9 cellular contexts compared by ENCODE assay signal in the genomic region with DNA sequence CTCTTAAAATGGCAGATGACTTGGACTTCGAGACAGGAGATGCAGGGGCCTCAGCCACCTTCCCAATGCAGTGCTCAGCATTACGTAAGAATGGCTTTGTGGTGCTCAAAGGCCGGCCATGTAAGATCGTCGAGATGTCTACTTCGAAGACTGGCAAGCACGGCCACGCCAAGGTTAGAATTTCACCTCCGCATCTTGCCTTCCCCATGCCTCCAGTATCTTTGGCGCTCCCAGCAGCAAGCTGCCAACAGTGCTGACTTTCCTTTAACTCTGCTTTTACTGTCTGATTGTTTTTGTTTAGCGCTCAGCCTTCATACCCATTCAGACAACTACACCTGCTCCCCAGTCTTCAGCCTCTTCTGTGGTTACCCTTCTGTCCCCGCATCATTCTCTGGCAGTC. TPM values are rescaled to one million over a fixed set of nuclear protein-coding genes. Genes with fewer than 3 reads are reported as not detected.
DNase-seq lines count a peak whose midpoint lies in the region; ATAC-seq and TF ChIP-seq lines count a peak whose summit lies in the region.
"Had no signal": no experiment of that assay in that cellular context is flagged by ENCODE, and none has a peak within 500 bp of the region (broad histone marks: within the 10 kb centered on the region; RNA-seq: fewer than 3 reads in every experiment).

No MANE protein-coding gene starts in this region.

- intact Hi-C loops in activated CD4-positive, alpha-beta memory T cell treated with anti-CD3 and anti-CD28 coated beads for 36 hours (cut with micrococcal nuclease), result loop anchor here (5.0 kb wide), 2 partner anchors 93 to 533 kb away; a partner anchor contains a TSS

- POLR2A ChIA-PET in activated CD4-positive, alpha-beta T cell treated with anti-CD3 and anti-CD28 coated beads, Interleukin-2, amount 10 ng/mL, durations not matched to agents 7 days and 5 days (lab: Charles Lee), result interaction anchor here (0.5 to 0.6 kb wide), 2 partner anchors 64 to 139 kb away, joined by 3 to 5 read pairs; no protein-coding TSS in a partner anchor
- POLR2A ChIA-PET in activated CD4-positive, alpha-beta memory T cell treated with anti-CD3 and anti-CD28 coated beads for 36 hours (lab: Charles Lee), result interaction anchor here (0.6 to 2.4 kb wide), 9 partner anchors 17 to 377 kb away, joined by 3 to 13 read pairs (median 4); a partner anchor contains a TSS

- H3K27me3 Mint-ChIP-seq in activated CD4-positive, alpha-beta T cell treated with anti-CD3 and anti-CD28 coated beads, Interleukin-2, amount 10 ng/mL, durations not matched to agents 7 days and 5 days, result no peaks in the 10 kb centered on the region
- H3K27me3 Mint-ChIP-seq in activated CD4-positive, alpha-beta memory T cell treated with anti-CD3 and anti-CD28 coated beads for 36 hours, result peaks cover 2% of the 10 kb centered on the region
- H3K27me3 Mint-ChIP-seq in glutamatergic neuron (ENCODE audit: unreplicated experiment), result peaks cover 15% of the 10 kb centered on the region
- no peaks in the 10 kb centered on the region for H3K27me3 Mint-ChIP-seq in stimulated activated memory B cell treated with anti-CD40 and anti-IgM and Interleukin-4, amounts not matched to agents 10 μg/mL and 1 μg/mL and 100 μg/mL, for 72 hours

- peak overlapping the region; percentile 99 for H3K27ac Mint-ChIP-seq in activated CD4-positive, alpha-beta T cell treated with anti-CD3 and anti-CD28 coated beads, Interleukin-2, amount 10 ng/mL, durations not matched to agents 7 days and 5 days
- H3K27ac Mint-ChIP-seq in activated CD4-positive, alpha-beta memory T cell treated with anti-CD3 and anti-CD28 coated beads for 36 hours, result peak overlapping the region; percentile 97
- peak overlapping the region; percentile 99 for H3K27ac Mint-ChIP-seq in glutamatergic neuron (ENCODE audit: unreplicated experiment)
- peak overlapping the region; percentile 93 for H3K27ac Mint-ChIP-seq in stimulated activated memory B cell treated with anti-CD40 and anti-IgM and Interleukin-4, amounts not matched to agents 10 μg/mL and 1 μg/mL and 100 μg/mL, for 72 hours

- peak overlapping the region; percentile 96 for H3K4me3 Mint-ChIP-seq in activated CD4-positive, alpha-beta T cell treated with anti-CD3 and anti-CD28 coated beads, Interleukin-2, amount 10 ng/mL, durations not matched to agents 7 days and 5 days
- peak overlapping the region; percentile 85 for H3K4me3 Mint-ChIP-seq in activated CD4-positive, alpha-beta memory T cell treated with anti-CD3 and anti-CD28 coated beads for 36 hours
- H3K4me3 Mint-ChIP-seq in glutamatergic neuron (ENCODE audit: unreplicated experiment), result peak overlapping the region; percentile 99
- H3K4me3 Mint-ChIP-seq in stimulated activated memory B cell treated with anti-CD40 and anti-IgM and Interleukin-4, amounts not matched to agents 10 μg/mL and 1 μg/mL and 100 μg/mL, for 72 hours, result peak overlapping the region; percentile 80

- H3K9me3 Mint-ChIP-seq in activated CD4-positive, alpha-beta T cell treated with anti-CD3 and anti-CD28 coated beads, Interleukin-2, amount 10 ng/mL, durations not matched to agents 7 days and 5 days, result no peaks in the 10 kb centered on the region
- H3K9me3 Mint-ChIP-seq in activated CD4-positive, alpha-beta memory T cell treated with anti-CD3 and anti-CD28 coated beads for 36 hours, result no peaks in the 10 kb centered on the region
- peaks cover 28% of the 10 kb centered on the region for H3K9me3 Mint-ChIP-seq in glutamatergic neuron (ENCODE audit: unreplicated experiment)
- no peaks in the 10 kb centered on the region for H3K9me3 Mint-ChIP-seq in stimulated activated memory B cell treated with anti-CD40 and anti-IgM and Interleukin-4, amounts not matched to agents 10 μg/mL and 1 μg/mL and 100 μg/mL, for 72 hours

- H3K4me1 Mint-ChIP-seq in activated CD4-positive, alpha-beta T cell treated with anti-CD3 and anti-CD28 coated beads, Interleukin-2, amount 10 ng/mL, durations not matched to agents 7 days and 5 days, result peaks cover 61% of the 10 kb centered on the region
- peaks cover 54% of the 10 kb centered on the region for H3K4me1 Mint-ChIP-seq in activated CD4-positive, alpha-beta memory T cell treated with anti-CD3 and anti-CD28 coated beads for 36 hours (ENCODE audit: low read depth)
- peaks cover 18% of the 10 kb centered on the region for H3K4me1 Mint-ChIP-seq in glutamatergic neuron (ENCODE audit: low read depth, unreplicated experiment)
- peaks cover 57% of the 10 kb centered on the region for H3K4me1 Mint-ChIP-seq in stimulated activated memory B cell treated with anti-CD40 and anti-IgM and Interleukin-4, amounts not matched to agents 10 μg/mL and 1 μg/mL and 100 μg/mL, for 72 hours

- DNase-seq in activated CD4-positive, alpha-beta T cell treated with anti-CD3 and anti-CD28 coated beads, Interleukin-2, amount 10 ng/mL, durations not matched to agents 7 days and 5 days, result no peak
- no peak for DNase-seq in activated CD4-positive, alpha-beta T cell treated with anti-CD3 and anti-CD28 coated beads, Interleukin-2, amount 50 U/mL, for 48 hours
- DNase-seq in activated CD4-positive, alpha-beta memory T cell treated with anti-CD3 and anti-CD28 coated beads for 36 hours, result no peak
- no peak for DNase-seq in glutamatergic neuron
- DNase-seq in stimulated activated CD4-positive, alpha-beta T cell treated with anti-CD3 and anti-CD28 coated beads, Interleukin-4, amount 100 ng/mL, for 4 hours, result no peak
- DNase-seq in stimulated activated CD4-positive, alpha-beta T cell treated with anti-CD3 and anti-CD28 coated beads, Interleukin-2, amount 100 ng/mL, for 24 hours, result no peak
- no peak for DNase-seq in NCI-H2171 (lab: John Stamatoyannopoulos, UW)

- TF ChIP-seq CTCF in glutamatergic neuron (IDR thresholded peaks at IDR 0.05; ENCODE audit: partially characterized antibody, unreplicated experiment), result no peak

- CTCF ChIA-PET in activated CD4-positive, alpha-beta T cell treated with anti-CD3 and anti-CD28 coated beads, Interleukin-2, amount 10 ng/mL, durations not matched to agents 7 days and 5 days (lab: Charles Lee), result interaction anchor here (1.1 to 1.8 kb wide), 4 partner anchors 12 to 25 kb away, joined by 3 to 6 read pairs (median 4); no protein-coding TSS in a partner anchor
- CTCF ChIA-PET in activated CD4-positive, alpha-beta memory T cell treated with anti-CD3 and anti-CD28 coated beads for 36 hours (lab: Charles Lee), result interaction anchor here (1.1 to 1.8 kb wide), 3 partner anchors 11 to 29 kb away, joined by 4 to 9 read pairs (median 6); a partner anchor contains a TSS

- no peak for ATAC-seq in stimulated activated memory B cell treated with anti-CD40 and anti-IgM and Interleukin-4, amounts not matched to agents 10 μg/mL and 1 μg/mL and 100 μg/mL, for 72 hours

- peaks cover 58% of the 10 kb centered on the region for H3K36me3 Mint-ChIP-seq in activated CD4-positive, alpha-beta T cell treated with anti-CD3 and anti-CD28 coated beads, Interleukin-2, amount 10 ng/mL, durations not matched to agents 7 days and 5 days (ENCODE audit: low read depth)
- H3K36me3 Mint-ChIP-seq in activated CD4-positive, alpha-beta memory T cell treated with anti-CD3 and anti-CD28 coated beads for 36 hours, result peaks cover 53% of the 10 kb centered on the region
- H3K36me3 Mint-ChIP-seq in glutamatergic neuron (ENCODE audit: unreplicated experiment), result peaks cover 10% of the 10 kb centered on the region
- H3K36me3 Mint-ChIP-seq in stimulated activated memory B cell treated with anti-CD40 and anti-IgM and Interleukin-4, amounts not matched to agents 10 μg/mL and 1 μg/mL and 100 μg/mL, for 72 hours, result peaks cover 59% of the 10 kb centered on the region

RNA-seq across cellular contexts. Expression of a gene that starts 2.2 kb away (rescaled TPM):
- total RNA-seq in activated CD4-positive, alpha-beta T cell treated with anti-CD3 and anti-CD28 coated beads, Interleukin-2, amount 10 ng/mL, durations not matched to agents 7 days and 5 days, result 100 to 1,000 TPM; 470 to 502 TPM
- 100 to 1,000 TPM; 774 to 776 TPM for total RNA-seq in activated CD4-positive, alpha-beta memory T cell treated with anti-CD3 and anti-CD28 coated beads for 36 hours
- 347 TPM for total RNA-seq in glutamatergic neuron (ENCODE audit: unreplicated experiment)

RNA-seq across cellular contexts. Expression of a gene that starts 5.5 kb away (rescaled TPM):
- total RNA-seq in activated CD4-positive, alpha-beta T cell treated with anti-CD3 and anti-CD28 coated beads, Interleukin-2, amount 10 ng/mL, durations not matched to agents 7 days and 5 days, result 100 to 1,000 TPM in 1 of 2 experiments, 10 to 100 TPM in 1; 85.9 to 105 TPM
- total RNA-seq in activated CD4-positive, alpha-beta memory T cell treated with anti-CD3 and anti-CD28 coated beads for 36 hours, result 10 to 100 TPM; 34.9 to 38.7 TPM
- total RNA-seq in glutamatergic neuron (ENCODE audit: unreplicated experiment), result 98.3 TPM

RNA-seq across cellular contexts. Expression of a gene that starts 15.2 kb away (rescaled TPM):
- total RNA-seq in activated CD4-positive, alpha-beta T cell treated with anti-CD3 and anti-CD28 coated beads, Interleukin-2, amount 10 ng/mL, durations not matched to agents 7 days and 5 days, result under 1 TPM; 0.55 to 0.83 TPM
- total RNA-seq in activated CD4-positive, alpha-beta memory T cell treated with anti-CD3 and anti-CD28 coated beads for 36 hours, result under 1 TPM; 0.70 to 0.83 TPM
- total RNA-seq in glutamatergic neuron (ENCODE audit: unreplicated experiment), result 1.3 TPM

RNA-seq across cellular contexts. Expression of a gene that starts 19.5 kb away (rescaled TPM):
- 10 to 100 TPM; 34.7 to 38.1 TPM for total RNA-seq in activated CD4-positive, alpha-beta T cell treated with anti-CD3 and anti-CD28 coated beads, Interleukin-2, amount 10 ng/mL, durations not matched to agents 7 days and 5 days
- 10 to 100 TPM; 26.9 to 29.3 TPM for total RNA-seq in activated CD4-positive, alpha-beta memory T cell treated with anti-CD3 and anti-CD28 coated beads for 36 hours
- 97.6 TPM for total RNA-seq in glutamatergic neuron (ENCODE audit: unreplicated experiment)

RNA-seq across cellular contexts. Expression of a gene that starts 26.7 kb away (rescaled TPM):
- total RNA-seq in activated CD4-positive, alpha-beta T cell treated with anti-CD3 and anti-CD28 coated beads, Interleukin-2, amount 10 ng/mL, durations not matched to agents 7 days and 5 days, result 100 to 1,000 TPM; 727 to 775 TPM
- 100 to 1,000 TPM; 391 to 405 TPM for total RNA-seq in activated CD4-positive, alpha-beta memory T cell treated with anti-CD3 and anti-CD28 coated beads for 36 hours
- not detected for total RNA-seq in glutamatergic neuron (ENCODE audit: unreplicated experiment)
- total RNA-seq: HT-29 had no signal
